Comparison of ENCODE assay signal across 8 cellular contexts in genomic region chr2:99180755-99181647, GRCh38. TPM values are rescaled to one million over a fixed set of nuclear protein-coding genes. Genes with fewer than 3 reads are reported as not detected.
A peak's percentile ranks its signal among the peaks of the same experiment; 100 is the strongest.
DNase-seq lines count a peak whose midpoint lies in the region; ATAC-seq and TF ChIP-seq lines count a peak whose summit lies in the region.

Gene MITD1, minus strand, starts transcription at chr2:99181058. Its CDS starts 77 bp downstream, at chr2:99180981.
Gene MRPL30, plus strand, starts transcription at chr2:99181184. Its CDS starts 5,020 bp downstream, at chr2:99186204.

- ATAC-seq in GM18870 (IDR thresholded peaks at IDR 0.05; ENCODE audit: unreplicated experiment) (peak; percentile 89), HG03135 (IDR thresholded peaks at IDR 0.05; ENCODE audit: unreplicated experiment) (peak; percentile 89)

- intact Hi-C loops in breast epithelium (cut with DNase I; ENCODE audit: low total_unique reads), result no loop called here

- DNase-seq in NCI-H2196 treated with DMSO at 0.1 percent for 48 hours (lab: John Stamatoyannopoulos, UW; ENCODE audit: unreplicated experiment) (peak; percentile 93), breast epithelium (ENCODE audit: low spot score in 2 of 2) (peak; percentile 88)

- H3K27me3 ChIP-seq in ACC112 (ENCODE audit: insufficient read depth, low read length), result no peaks in the 10 kb centered on the region
- H3K27me3 ChIP-seq in breast epithelium, result no peaks in the 10 kb centered on the region
- no peaks in the 10 kb centered on the region for H3K27me3 ChIP-seq in skeletal muscle tissue (ENCODE audit: control insufficient read depth in 3 of 3, insufficient read depth in 3 of 3, low read length in 3 of 3)

- H3K4me3 ChIP-seq in ACC112 (ENCODE audit: low read depth, low read length) (peak within 1 kb of the TSS; percentile 97), breast epithelium (peak within 1 kb of the TSS; percentile 73 to 84 (median 75)), iPS-18c (ENCODE audit: insufficient read depth, low read depth, low read length) (peak within 1 kb of the TSS; percentile 94), skeletal muscle tissue (ENCODE audit: low read length in 3 of 3) (peak within 1 kb of the TSS; percentile 99 to 100 (median 99))

- peaks cover 78% of the 10 kb centered on the region for H3K79me2 ChIP-seq in ACC112 (ENCODE audit: control insufficient read depth, insufficient read depth, low read length, unreplicated experiment)

- H3K36me3 ChIP-seq in ACC112 (ENCODE audit: insufficient read depth, low read length) (no peaks in the 10 kb centered on the region), breast epithelium (no peaks in the 10 kb centered on the region), skeletal muscle tissue (ENCODE audit: control insufficient read depth in 3 of 3, insufficient read depth in 3 of 3, low read length in 3 of 3) (no peaks in the 10 kb centered on the region)

- H3K9ac ChIP-seq in skeletal muscle tissue (ENCODE audit: low read depth in 1 of 3, low read length in 3 of 3), result peak within 1 kb of the TSS; percentile 90 to 99 (median 96)

- H3K9me3 ChIP-seq in breast epithelium (no peaks in the 10 kb centered on the region), iPS-18c (ENCODE audit: control insufficient read depth, insufficient read depth, low read length) (no peaks in the 10 kb centered on the region), skeletal muscle tissue (ENCODE audit: control insufficient read depth in 3 of 3, low read length in 3 of 3) (no peaks in the 10 kb centered on the region)

- peak within 1 kb of the TSS; percentile 96 for H2AFZ ChIP-seq in ACC112 (ENCODE audit: low read length, unreplicated experiment)

- H3K27ac ChIP-seq in ACC112 (ENCODE audit: low read depth, low read length) (peak within 1 kb of the TSS; percentile 62), VCaP (peak within 1 kb of the TSS; percentile 80), breast epithelium (peak within 1 kb of the TSS; percentile 66 to 81), skeletal muscle tissue (ENCODE audit: low read depth, low read length) (peak within 1 kb of the TSS; percentile 72)

- no peak for TF ChIP-seq CTCF in VCaP (conservative IDR thresholded peaks at IDR 0.05)
- TF ChIP-seq CTCF in breast epithelium (IDR thresholded peaks at IDR 0.05), result no peak

- peak; percentile 26 for TF ChIP-seq POLR2A in breast epithelium (IDR thresholded peaks at IDR 0.05)

- peaks cover 17% of the 10 kb centered on the region for H3K4me1 ChIP-seq in ACC112 (ENCODE audit: control insufficient read depth, insufficient read depth, low read length, unreplicated experiment)
- H3K4me1 ChIP-seq in breast epithelium, result peaks cover 0 to 6% of the 10 kb centered on the region in 2 donors
- H3K4me1 ChIP-seq in skeletal muscle tissue (ENCODE audit: control insufficient read depth in 3 of 3, insufficient read depth in 3 of 3, low read length in 3 of 3), result peaks cover 14 to 30% (median 20%) of the 10 kb centered on the region in 3 donors

RNA-seq across cellular contexts. Expression of gene MITD1, which starts in this region (rescaled TPM):
- total RNA-seq in breast epithelium (10 to 100 TPM; 23.6 to 41.1 (median 33.3) TPM), skeletal muscle tissue (11.5 TPM)

RNA-seq across cellular contexts. Expression of gene MRPL30, which starts in this region (rescaled TPM):
- total RNA-seq in breast epithelium, result 10 to 100 TPM; 30.4 to 37.5 (median 35.1) TPM
- total RNA-seq in skeletal muscle tissue, result 48.0 TPM

Comparison
In these comparisons a context has a peak if more than half of its experiments do, and no peak if none do; other contexts are left out.
1. Peak in every context shown above with its lines: DNase-seq, ATAC-seq, H3K4me3 ChIP-seq and H3K27ac ChIP-seq.